Comparison of ENCODE assay signal across 18 cellular contexts in genomic region chr7:99013266-99014112, GRCh38.
DNase-seq lines count a peak whose midpoint lies in the region; ATAC-seq and TF ChIP-seq lines count a peak whose summit lies in the region.
"Had no signal": no experiment of that assay in that cellular context is flagged by ENCODE, and none has a peak within 500 bp of the region (broad histone marks: within the 10 kb centered on the region; RNA-seq: fewer than 3 reads in every experiment).

No MANE protein-coding gene starts in this region.

- H3K4me1 Mint-ChIP-seq in activated naive CD8-positive, alpha-beta T cell treated with anti-CD3 and anti-CD28 coated beads, Interleukin-2, amount 10 ng/mL, durations not matched to agents 7 days and 5 days: peaks cover 2% of the 10 kb centered on the region
- H3K4me1 Mint-ChIP-seq in activated naive CD8-positive, alpha-beta T cell treated with anti-CD3 and anti-CD28 coated beads, Interleukin-2, amount 50 U/mL, for 24 hours: peaks cover 9% of the 10 kb centered on the region
- no peaks in the 10 kb centered on the region for H3K4me1 Mint-ChIP-seq in endodermal cell

- H3K27ac ChIP-seq in endodermal cell (ENCODE audit: low read depth, low read length): no peak overlapping the region
- H3K27ac ChIP-seq in testis: peak overlapping the region in 1 of 2 donors; percentile 36
- H3K27ac ChIP-seq: GM23248 had no signal

- intact Hi-C loops in mucosa of descending colon (cut with DNase I, micrococcal nuclease) (no loop called here), testis (cut with DNase I; ENCODE audit: low total_unique reads) (no loop called here)

- no peaks in the 10 kb centered on the region for H3K9me3 ChIP-seq in endodermal cell (ENCODE audit: control insufficient read depth, low read length)
- no peaks in the 10 kb centered on the region for H3K9me3 ChIP-seq in mucosa of descending colon
- no peaks in the 10 kb centered on the region for H3K9me3 ChIP-seq in testis

- H3K4me3 Mint-ChIP-seq in activated naive CD8-positive, alpha-beta T cell treated with anti-CD3 and anti-CD28 coated beads, Interleukin-2, amount 10 ng/mL, durations not matched to agents 7 days and 5 days: no peak overlapping the region
- H3K4me3 Mint-ChIP-seq in activated naive CD8-positive, alpha-beta T cell treated with anti-CD3 and anti-CD28 coated beads, Interleukin-2, amount 50 U/mL, for 24 hours: no peak overlapping the region
- no peak overlapping the region for H3K4me3 Mint-ChIP-seq in endodermal cell
- H3K4me3 Mint-ChIP-seq: HFFc6 had no signal

- DNase-seq in activated naive CD8-positive, alpha-beta T cell treated with anti-CD3 and anti-CD28 coated beads, Interleukin-2, amount 10 ng/mL, durations not matched to agents 7 days and 5 days: peak; percentile 23
- no peak for DNase-seq in activated naive CD8-positive, alpha-beta T cell treated with anti-CD3 and anti-CD28 coated beads, Interleukin-2, amount 50 U/mL, for 24 hours
- DNase-seq in endodermal cell (peak; percentile 38), mucosa of descending colon (no peak), testis (peak; percentile 16), cortex of kidney (lab: John Stamatoyannopoulos, UW) (no peak), activated gamma-delta T cell treated with Interleukin-2 at 50 U/mL for 16 hours (no peak), activated gamma-delta T cell (lab: John Stamatoyannopoulos, UW) (no peak)
- DNase-seq: C1 segment of cervical spinal cord, GDM1, GM23248, HFFc6, Kasumi-1, MM.1S, NCI-H1092 treated with DMSO at 0.1 percent for 48 hours, NCI-H2081 treated with DMSO at 0.1 percent for 48 hours, NCI-H510A treated with DMSO at 0.1 percent for 48 hours had no signal

- TF ChIP-seq CTCF in endodermal cell (conservative IDR thresholded peaks at IDR 0.05) (no peak), mucosa of descending colon (IDR thresholded peaks at IDR 0.05) (no peak), testis (IDR thresholded peaks at IDR 0.05) (no peak)

- no peak for ATAC-seq in activated naive CD8-positive, alpha-beta T cell treated with anti-CD3 and anti-CD28 coated beads, Interleukin-2, amount 10 ng/mL, durations not matched to agents 7 days and 5 days (ENCODE audit: low read depth)
- no peak for ATAC-seq in activated naive CD8-positive, alpha-beta T cell treated with anti-CD3 and anti-CD28 coated beads, Interleukin-2, amount 50 U/mL, for 24 hours
- ATAC-seq in mucosa of descending colon: peak; percentile 14

- no peak overlapping the region for H3K9ac ChIP-seq in endodermal cell (ENCODE audit: extremely low read depth, low read length, poor library complexity, severe bottlenecking)
- H3K9ac ChIP-seq: GM23248 had no signal

- WGBS in endodermal cell (ENCODE audit: insufficient coverage in 1 of 2, insufficient read length in 1 of 2), 2 experiments: 93 to 94% methylated on average over 20 to 25 of the region's 25 CpGs
- 72 to 81% methylated on average over 10 to 25 of the region's 25 CpGs for WGBS in testis, 2 donors

- H3K27ac Mint-ChIP-seq in activated naive CD8-positive, alpha-beta T cell treated with anti-CD3 and anti-CD28 coated beads, Interleukin-2, amount 10 ng/mL, durations not matched to agents 7 days and 5 days: no peak overlapping the region
- no peak overlapping the region for H3K27ac Mint-ChIP-seq in activated naive CD8-positive, alpha-beta T cell treated with anti-CD3 and anti-CD28 coated beads, Interleukin-2, amount 50 U/mL, for 24 hours
- H3K27ac Mint-ChIP-seq in endodermal cell: no peak overlapping the region
- H3K27ac Mint-ChIP-seq: HFFc6 had no signal

- H3K4me1 ChIP-seq in endodermal cell (ENCODE audit: control insufficient read depth, insufficient read depth, low read length) (no peaks in the 10 kb centered on the region), mucosa of descending colon (ENCODE audit: low read depth) (no peaks in the 10 kb centered on the region), testis (peaks cover 7% of the 10 kb centered on the region)

- POLR2A ChIA-PET in activated naive CD8-positive, alpha-beta T cell treated with anti-CD3 and anti-CD28 coated beads, Interleukin-2, amount 10 ng/mL, durations not matched to agents 7 days and 5 days (lab: Charles Lee): interaction anchor here (1.2 kb wide), 1 partner anchor 12 kb away, joined by 3 read pairs; no protein-coding TSS in a partner anchor

- no peak for TF ChIP-seq POLR2A in testis (IDR thresholded peaks at IDR 0.05)

- no peak overlapping the region for H3K4me3 ChIP-seq in endodermal cell (ENCODE audit: low read length)
- H3K4me3 ChIP-seq in mucosa of descending colon: no peak overlapping the region
- no peak overlapping the region for H3K4me3 ChIP-seq in testis
- H3K4me3 ChIP-seq: GM12878, GM23248 had no signal

- H3K36me3 ChIP-seq in endodermal cell (ENCODE audit: control insufficient read depth, insufficient read depth, low read length): peaks cover 66% of the 10 kb centered on the region
- peaks cover 15% of the 10 kb centered on the region for H3K36me3 ChIP-seq in mucosa of descending colon (ENCODE audit: low read depth)
- H3K36me3 ChIP-seq in testis (ENCODE audit: low read depth, missing control alignments): no peaks in the 10 kb centered on the region

- H3K9me3 Mint-ChIP-seq in activated naive CD8-positive, alpha-beta T cell treated with anti-CD3 and anti-CD28 coated beads, Interleukin-2, amount 10 ng/mL, durations not matched to agents 7 days and 5 days: peaks cover 1% of the 10 kb centered on the region
- H3K9me3 Mint-ChIP-seq in activated naive CD8-positive, alpha-beta T cell treated with anti-CD3 and anti-CD28 coated beads, Interleukin-2, amount 50 U/mL, for 24 hours: no peaks in the 10 kb centered on the region
- peaks cover 7% of the 10 kb centered on the region for H3K9me3 Mint-ChIP-seq in endodermal cell
- H3K9me3 Mint-ChIP-seq: HFFc6 had no signal

- no peaks in the 10 kb centered on the region for H3K27me3 ChIP-seq in endodermal cell (ENCODE audit: control insufficient read depth, insufficient read depth, low read length, poor library complexity, severe bottlenecking)
- H3K27me3 ChIP-seq in testis: no peaks in the 10 kb centered on the region

- H3K36me3 Mint-ChIP-seq in activated naive CD8-positive, alpha-beta T cell treated with anti-CD3 and anti-CD28 coated beads, Interleukin-2, amount 10 ng/mL, durations not matched to agents 7 days and 5 days: peaks cover 33% of the 10 kb centered on the region
- H3K36me3 Mint-ChIP-seq in activated naive CD8-positive, alpha-beta T cell treated with anti-CD3 and anti-CD28 coated beads, Interleukin-2, amount 50 U/mL, for 24 hours (ENCODE audit: low read depth): peaks cover 60% of the 10 kb centered on the region
- peaks cover 87% of the 10 kb centered on the region for H3K36me3 Mint-ChIP-seq in endodermal cell (ENCODE audit: low read depth)

- no peaks in the 10 kb centered on the region for H3K27me3 Mint-ChIP-seq in activated naive CD8-positive, alpha-beta T cell treated with anti-CD3 and anti-CD28 coated beads, Interleukin-2, amount 10 ng/mL, durations not matched to agents 7 days and 5 days
- H3K27me3 Mint-ChIP-seq in activated naive CD8-positive, alpha-beta T cell treated with anti-CD3 and anti-CD28 coated beads, Interleukin-2, amount 50 U/mL, for 24 hours: no peaks in the 10 kb centered on the region
- no peaks in the 10 kb centered on the region for H3K27me3 Mint-ChIP-seq in endodermal cell (ENCODE audit: insufficient read depth)

Comparison
In these comparisons a context has a peak if more than half of its experiments do, and no peak if none do; other contexts are left out.
1. DNase-seq: peak in activated naive CD8-positive, alpha-beta T cell treated with anti-CD3 and anti-CD28 coated beads, Interleukin-2, amount 10 ng/mL, durations not matched to agents 7 days and 5 days (single experiment), endodermal cell (single experiment) and testis (single experiment); none in activated naive CD8-positive, alpha-beta T cell treated with anti-CD3 and anti-CD28 coated beads, Interleukin-2, amount 50 U/mL, for 24 hours (single experiment), mucosa of descending colon (0 of 3), cortex of kidney (single experiment), activated gamma-delta T cell treated with Interleukin-2 at 50 U/mL for 16 hours (single experiment) and activated gamma-delta T cell (single experiment).